ENCODE assay signal across 8 cellular contexts in the genomic region with DNA sequence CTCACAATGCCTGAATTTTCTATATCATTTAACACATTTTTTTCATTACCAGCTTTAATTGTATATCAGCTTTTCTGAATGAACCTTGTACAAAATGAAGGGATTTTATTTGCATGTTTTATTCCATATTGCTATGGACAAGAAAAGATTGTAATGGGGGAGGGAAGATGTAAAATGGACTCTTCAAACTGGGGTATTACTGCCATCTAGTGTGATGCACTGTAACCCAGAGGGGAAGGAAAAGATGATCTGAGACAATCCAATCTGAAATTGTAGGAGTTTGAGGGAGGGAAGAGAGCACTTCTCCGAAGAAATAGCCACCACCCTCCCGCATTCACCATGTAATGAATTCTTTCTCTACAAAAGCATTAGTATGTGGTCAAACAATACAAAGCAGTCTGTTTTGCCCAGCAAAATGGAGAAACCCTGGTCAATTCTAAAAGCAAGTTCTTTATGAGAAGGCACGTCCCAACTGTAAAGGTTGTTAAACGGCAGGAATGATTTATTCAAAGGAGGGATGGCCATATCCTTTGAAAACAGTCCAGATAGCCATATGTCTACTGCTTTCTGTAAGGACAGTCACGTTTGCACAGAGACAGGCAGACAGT.
DNase-seq lines count a peak whose midpoint lies in the region; ATAC-seq and TF ChIP-seq lines count a peak whose summit lies in the region.

No MANE protein-coding gene starts in this region.

- H3K27ac ChIP-seq in PC-3 (ENCODE audit: low read length), result no peak overlapping the region
- H3K27ac ChIP-seq in parathyroid adenoma, result no peak overlapping the region

- intact Hi-C loops in PC-3 (cut with micrococcal nuclease), result loop anchor here (1.0 to 10.0 kb wide), 3 partner anchors 212 to 1857 kb away; no protein-coding TSS in a partner anchor

- 0 out of 2 replicates have a peak overlapping the region, but pooled peaks have one; percentile 45 for H2AFZ ChIP-seq in PC-3 (ENCODE audit: low read length)
- H2AFZ ChIP-seq in parathyroid adenoma, result peak overlapping the region; percentile 53

- POLR2A ChIA-PET in PC-3 (lab: Charles Lee; ENCODE audit: unreplicated experiment), result no interaction called here

- H3K36me3 Mint-ChIP-seq in activated naive CD4-positive, alpha-beta T cell treated with anti-CD3 and anti-CD28 coated beads, Interleukin-2, amount 50 U/mL, for 72 hours, result no peaks in the 10 kb centered on the region

- ATAC-seq in PC-3, result peak; percentile 81
- no peak for ATAC-seq in activated naive CD4-positive, alpha-beta T cell treated with anti-CD3 and anti-CD28 coated beads, Interleukin-2, amount 50 U/mL, for 72 hours
- no peak for ATAC-seq in stimulated activated naive CD8-positive, alpha-beta T cell treated with anti-CD3 and anti-CD28 coated beads, Interleukin-15, Interleukin-2, amounts not matched to agents 100 U/mL and 50 U/mL, for 24 hours

- H3K9me3 Mint-ChIP-seq in activated naive CD4-positive, alpha-beta T cell treated with anti-CD3 and anti-CD28 coated beads, Interleukin-2, amount 50 U/mL, for 72 hours, result peaks cover 3 to 5% of the 10 kb centered on the region in 2 donors

- no peaks in the 10 kb centered on the region for H3K9me2 ChIP-seq in PC-3 (replicated peaks; ENCODE audit: low read length)

- TF ChIP-seq RAD21 in Ishikawa (IDR thresholded peaks at IDR 0.05; ENCODE audit: low read depth), result peak; percentile 30

- H3K27me3 ChIP-seq in PC-3 (ENCODE audit: low read length) (no peaks in the 10 kb centered on the region), parathyroid adenoma (ENCODE audit: control insufficient read depth, insufficient read depth, low read length) (no peaks in the 10 kb centered on the region)

- CTCF ChIA-PET in PC-3 (lab: Charles Lee), result interaction anchor here (0.5 kb wide), 1 partner anchor 1736 kb away, joined by 3 read pairs; no protein-coding TSS in a partner anchor

- no peaks in the 10 kb centered on the region for H4K20me1 ChIP-seq in PC-3 (ENCODE audit: low read length)

- TF ChIP-seq CTCF in PC-3 (conservative IDR thresholded peaks at IDR 0.05; ENCODE audit: low read depth, low read length) (peak; percentile 85), parathyroid adenoma (IDR thresholded peaks at IDR 0.05) (peak; percentile 48)

- H3K4me1 ChIP-seq in PC-3 (ENCODE audit: insufficient read depth, low read length) (0 out of 2 replicates have a peak, but pooled peaks cover 4% of the 10 kb centered on the region), parathyroid adenoma (peaks cover 10% of the 10 kb centered on the region)

- no peaks in the 10 kb centered on the region for H3F3A ChIP-seq in PC-3 (ENCODE audit: low read length, unreplicated experiment)

- no peaks in the 10 kb centered on the region for H3K79me2 ChIP-seq in PC-3 (ENCODE audit: low read length)
- no peaks in the 10 kb centered on the region for H3K79me2 ChIP-seq in parathyroid adenoma

- no peak overlapping the region for H3K9ac ChIP-seq in PC-3 (ENCODE audit: low read length)
- no peak overlapping the region for H3K9ac ChIP-seq in parathyroid adenoma

- H3K9me3 ChIP-seq in PC-3 (ENCODE audit: low read length), result no peaks in the 10 kb centered on the region
- H3K9me3 ChIP-seq in parathyroid adenoma (ENCODE audit: control insufficient read depth, low read length), result no peaks in the 10 kb centered on the region

- H3K4me2 ChIP-seq in PC-3 (ENCODE audit: low read length) (no peak overlapping the region), parathyroid adenoma (ENCODE audit: low read length) (no peak overlapping the region)

- H3K4me3 ChIP-seq in PC-3 (ENCODE audit: low read length) (no peak overlapping the region), parathyroid adenoma (ENCODE audit: low read depth, low read length) (no peak overlapping the region)

- no TSS peak for BruUV-seq in PC-3 (replicated peaks; lab: Mats Ljungman, UMichigan)

- H3K27ac Mint-ChIP-seq in activated naive CD4-positive, alpha-beta T cell treated with anti-CD3 and anti-CD28 coated beads, Interleukin-2, amount 50 U/mL, for 72 hours, result no peak overlapping the region

- H3K36me3 ChIP-seq in PC-3 (ENCODE audit: low read depth, low read length), result no peaks in the 10 kb centered on the region
- H3K36me3 ChIP-seq in parathyroid adenoma (ENCODE audit: control insufficient read depth, insufficient read depth, low read length), result no peaks in the 10 kb centered on the region

- DNase-seq in PC-3 (peak; percentile 79), fibroblast of peridontal ligament (ENCODE audit: extremely low read depth) (peak; percentile 88), SIG-M5 treated with dmso at 0.1 percent for 504 hours (lab: John Stamatoyannopoulos, UW; ENCODE audit: unreplicated experiment) (no peak), islet precursor cell (no peak)
- no peak for DNase-seq in activated naive CD4-positive, alpha-beta T cell treated with anti-CD3 and anti-CD28 coated beads, Interleukin-2, amount 50 U/mL, for 72 hours (ENCODE audit: low spot score in 2 of 2)
- no peak for DNase-seq in stimulated activated naive CD8-positive, alpha-beta T cell treated with anti-CD3 and anti-CD28 coated beads, Interleukin-15, Interleukin-2, amounts not matched to agents 100 U/mL and 50 U/mL, for 24 hours

- no peak for TF ChIP-seq EP300 in Ishikawa (IDR thresholded peaks at IDR 0.05; ENCODE audit: borderline replicate concordance)

TF ChIP-seq in Ishikawa, 13 proteins besides CTCF, POLR2A, EP300 and RAD21:
- TF ChIP-seq YY1 (IDR thresholded peaks at IDR 0.05; ENCODE audit: low read depth), result no peak
- TF ChIP-seq TEAD4 (IDR thresholded peaks at IDR 0.05), result no peak
- no peak for TF ChIP-seq FOXM1 (IDR thresholded peaks at IDR 0.05; ENCODE audit: borderline replicate concordance, low read depth)
- no peak for TF ChIP-seq TCF12 (IDR thresholded peaks at IDR 0.05; ENCODE audit: low read depth)
- no peak for TF ChIP-seq EGR1 (IDR thresholded peaks at IDR 0.05)
- no peak for TF ChIP-seq NFIC (IDR thresholded peaks at IDR 0.05)

Comparison
In these comparisons a context has a peak if more than half of its experiments do, and no peak if none do; other contexts are left out.
1. DNase-seq: peak in PC-3 (single experiment) and fibroblast of peridontal ligament (single experiment); none in SIG-M5 treated with dmso at 0.1 percent for 504 hours (single experiment), islet precursor cell (single experiment), activated naive CD4-positive, alpha-beta T cell treated with anti-CD3 and anti-CD28 coated beads, Interleukin-2, amount 50 U/mL, for 72 hours (0 of 2) and stimulated activated naive CD8-positive, alpha-beta T cell treated with anti-CD3 and anti-CD28 coated beads, Interleukin-15, Interleukin-2, amounts not matched to agents 100 U/mL and 50 U/mL, for 24 hours (single experiment).